Comparison of ENCODE assay signal across 19 cellular contexts in genomic region chr5:388266-389196, GRCh38. TPM values are rescaled to one million over a fixed set of nuclear protein-coding genes. Genes with fewer than 3 reads are reported as not detected.
DNase-seq lines count a peak whose midpoint lies in the region; ATAC-seq and TF ChIP-seq lines count a peak whose summit lies in the region.
"Had no signal": no experiment of that assay in that cellular context is flagged by ENCODE, and none has a peak within 500 bp of the region (broad histone marks: within the 10 kb centered on the region; RNA-seq: fewer than 3 reads in every experiment).

No MANE protein-coding gene starts in this region.

- H3K4me3 Mint-ChIP-seq in Calu3 (ENCODE audit: low read depth, unreplicated experiment): no peak overlapping the region
- H3K4me3 Mint-ChIP-seq: endodermal cell had no signal

- no peak overlapping the region for H2AFZ ChIP-seq in OCI-LY7 (ENCODE audit: low read length)
- H2AFZ ChIP-seq in mesenchymal stem cell (ENCODE audit: low read depth, low read length): no peak overlapping the region

- no peak for ATAC-seq in Right ventricle myocardium inferior
- no peak for ATAC-seq in left ventricle myocardium superior
- ATAC-seq: body of pancreas had no signal

- WGBS in mesenchymal stem cell: 97% methylated on average over 34 of the region's 34 CpGs

- peaks cover 5% of the 10 kb centered on the region for H3K9me3 Mint-ChIP-seq in Calu3 (ENCODE audit: low read depth, unreplicated experiment)

- H2BK120ac ChIP-seq in mesenchymal stem cell (ENCODE audit: low read depth, low read length): no peak overlapping the region

- peaks cover 34% of the 10 kb centered on the region for H3K4me1 Mint-ChIP-seq in Calu3 (ENCODE audit: low read depth, unreplicated experiment)

- CTCF ChIA-PET in OCI-LY7 (lab: Charles Lee; ENCODE audit: unreplicated experiment): no interaction called here
- CTCF ChIA-PET in Calu3 (lab: Charles Lee): no interaction called here

- H2BK12ac ChIP-seq in mesenchymal stem cell (ENCODE audit: low read length in 2 of 2): peak overlapping the region; percentile 24 to 71

- no peak overlapping the region for H2BK5ac ChIP-seq in mesenchymal stem cell (ENCODE audit: low read depth, low read length, poor library complexity, severe bottlenecking)

- no peak overlapping the region for H3K23ac ChIP-seq in mesenchymal stem cell (ENCODE audit: low read length in 2 of 2)

- H3K18ac ChIP-seq in mesenchymal stem cell (ENCODE audit: low read depth in 1 of 2, low read length in 2 of 2): peak overlapping the region in 1 of 2 experiments; percentile 48

- TF ChIP-seq POLR2A in vagina (IDR thresholded peaks at IDR 0.05): no peak

- H4K20me1 ChIP-seq in OCI-LY7 (ENCODE audit: insufficient read depth, low read length): no peaks in the 10 kb centered on the region

- no peaks in the 10 kb centered on the region for H3K79me1 ChIP-seq in mesenchymal stem cell (replicated peaks; ENCODE audit: low read length, poor library complexity, severe bottlenecking)

- H3K4me1 ChIP-seq in OCI-LY7 (ENCODE audit: insufficient read depth, low read length, poor library complexity, severe bottlenecking) (peaks cover 7% of the 10 kb centered on the region), mesenchymal stem cell (ENCODE audit: control insufficient read depth, insufficient read depth, low read depth, low read length) (peaks cover 10% of the 10 kb centered on the region), vagina (peaks cover 11% of the 10 kb centered on the region)
- H3K4me1 ChIP-seq: body of pancreas had no signal

- no peak overlapping the region for H4K8ac ChIP-seq in mesenchymal stem cell (ENCODE audit: low read length)

- no peak overlapping the region for H2AK5ac ChIP-seq in mesenchymal stem cell (ENCODE audit: low read length, severe bottlenecking)

- no peak overlapping the region for H3K27ac Mint-ChIP-seq in Calu3 (ENCODE audit: unreplicated experiment)
- H3K27ac Mint-ChIP-seq: endodermal cell had no signal

- H3K4me3 ChIP-seq in OCI-LY7 (ENCODE audit: low read depth, low read length, poor library complexity, severe bottlenecking) (no peak overlapping the region), mesenchymal stem cell (ENCODE audit: insufficient read depth in 1 of 2, low read depth in 1 of 2, low read length in 2 of 2) (no peak overlapping the region), vagina (no peak overlapping the region)
- H3K4me3 ChIP-seq: body of pancreas, MG63, thoracic aorta had no signal

- TF ChIP-seq CTCF in OCI-LY7 (conservative IDR thresholded peaks at IDR 0.05; ENCODE audit: low read length) (no peak), vagina (IDR thresholded peaks at IDR 0.05) (no peak), Calu3 (IDR thresholded peaks at IDR 0.05; ENCODE audit: unreplicated experiment) (no peak)

- H3K36me3 Mint-ChIP-seq in Calu3 (ENCODE audit: insufficient read depth, unreplicated experiment): peaks cover 11% of the 10 kb centered on the region

- intact Hi-C loops in Right ventricle myocardium inferior (cut with DNase I) (no loop called here), left ventricle myocardium superior (cut with micrococcal nuclease) (no loop called here), OCI-LY7 (cut with micrococcal nuclease; ENCODE audit: unreplicated experiment) (no loop called here), vagina (cut with DNase I) (no loop called here), Calu3 (cut with micrococcal nuclease; ENCODE audit: unreplicated experiment) (no loop called here)

- H3K4ac ChIP-seq in mesenchymal stem cell (ENCODE audit: low read depth in 1 of 2, low read length in 2 of 2): peak overlapping the region in 1 of 2 experiments; percentile 11

- H2BK15ac ChIP-seq in mesenchymal stem cell (ENCODE audit: low read depth, poor library complexity, severe bottlenecking): no peak overlapping the region

- no peaks in the 10 kb centered on the region; the same call in 1 of the 2 replicates for H3K9me3 ChIP-seq in OCI-LY7 (ENCODE audit: low read length)
- peaks cover 9% of the 10 kb centered on the region for H3K9me3 ChIP-seq in mesenchymal stem cell (ENCODE audit: control insufficient read depth, low read length)
- no peaks in the 10 kb centered on the region for H3K9me3 ChIP-seq in vagina
- H3K9me3 ChIP-seq: body of pancreas, MG63 had no signal

- H3K27ac ChIP-seq in OCI-LY7 (ENCODE audit: low read depth, low read length, poor library complexity, severe bottlenecking): no peak overlapping the region
- H3K27ac ChIP-seq in mesenchymal stem cell (ENCODE audit: low read length, poor library complexity, severe bottlenecking): no peak overlapping the region
- no peak overlapping the region for H3K27ac ChIP-seq in vagina
- H3K27ac ChIP-seq: body of pancreas, thoracic aorta had no signal

- H3K36me3 ChIP-seq in OCI-LY7 (ENCODE audit: insufficient read depth, low read length): no peaks in the 10 kb centered on the region
- H3K36me3 ChIP-seq in mesenchymal stem cell (ENCODE audit: control insufficient read depth in 1 of 2, insufficient read depth in 2 of 2, low read depth in 1 of 2, low read length in 2 of 2): peaks cover 5 to 48% of the 10 kb centered on the region in 2 experiments
- no peaks in the 10 kb centered on the region for H3K36me3 ChIP-seq in vagina
- H3K36me3 ChIP-seq: thoracic aorta had no signal

- no peak overlapping the region for H3K9ac ChIP-seq in mesenchymal stem cell (ENCODE audit: low read length)

- no TSS peak for BruUV-seq in OCI-LY7 (replicated peaks; lab: Mats Ljungman, UMichigan)
- BruUV-seq in Calu3 (replicated peaks; lab: Mats Ljungman, UMichigan): no TSS peak

- DNase-seq in Right ventricle myocardium inferior (ENCODE audit: missing footprints): peak; percentile 39
- DNase-seq in left ventricle myocardium superior: no peak
- DNase-seq in OCI-LY7 (ENCODE audit: low spot score): peak; percentile 12
- DNase-seq in mesenchymal stem cell: no peak
- peak; percentile 74 to 81 for DNase-seq in vagina (ENCODE audit: extremely low spot score in 2 of 2)
- DNase-seq in NCI-H345 treated with DMSO at 0.1 percent for 48 hours (lab: John Stamatoyannopoulos, UW; ENCODE audit: unreplicated experiment): no peak
- DNase-seq in cerebellar nuclear complex (lab: John Stamatoyannopoulos, UW): no peak
- DNase-seq in Calu3: no peak
- DNase-seq: activated CD4-positive, alpha-beta T cell treated with anti-CD3 and anti-CD28 coated beads, Interleukin-2, amount 50 U/mL, for 1 hour; activated gamma-delta T cell; body of pancreas; DMS79 treated with DMSO at 0.1 percent for 48 hours; foreskin melanocyte; mesendoderm; MG63; NCI-H446; nucleus accumbens had no signal

- no peaks in the 10 kb centered on the region for H3K79me2 ChIP-seq in OCI-LY7 (ENCODE audit: insufficient read depth, low read depth, low read length)

- no peaks in the 10 kb centered on the region for H3K9me2 ChIP-seq in OCI-LY7 (ENCODE audit: insufficient read depth, low read length)

- H4K91ac ChIP-seq in mesenchymal stem cell (ENCODE audit: low read length): peak overlapping the region; percentile 72

- peaks cover 37% of the 10 kb centered on the region for H3K27me3 Mint-ChIP-seq in Calu3 (ENCODE audit: unreplicated experiment)

- H3K4me2 ChIP-seq in OCI-LY7 (ENCODE audit: low read length): no peak overlapping the region
- H3K4me2 ChIP-seq in mesenchymal stem cell (ENCODE audit: low read length, poor library complexity, severe bottlenecking): no peak overlapping the region

- H3K14ac ChIP-seq in mesenchymal stem cell (ENCODE audit: low read length in 2 of 2): no peak overlapping the region

- POLR2A ChIA-PET in OCI-LY7 (lab: Charles Lee): no interaction called here

- H3K27me3 ChIP-seq in mesenchymal stem cell (ENCODE audit: control insufficient read depth in 1 of 2, insufficient read depth in 1 of 2, low read length in 2 of 2) (no peaks in the 10 kb centered on the region), vagina (no peaks in the 10 kb centered on the region)
- H3K27me3 ChIP-seq: body of pancreas, MG63 had no signal

RNA-seq across cellular contexts. Expression of gene EXOC3, which starts 54.4 kb away (rescaled TPM):
- total RNA-seq in Right ventricle myocardium inferior (47.3 TPM), left ventricle myocardium superior (49.1 TPM), OCI-LY7 (2022) (58.2 and 58.9 TPM in 2 replicates), vagina (67.5 TPM), Calu3 (2022) (63.8 and 69.4 TPM in 2 replicates)
- total RNA-seq in OCI-LY7 (2014; rRNA removed; shearing (Covaris generic)): 27.4 and 31.0 TPM in 2 replicates
- polyA plus RNA-seq in mesenchymal stem cell (2013, experiment 1 of 2): 24.3 TPM
- 23.1 TPM for polyA plus RNA-seq in mesenchymal stem cell (2013, experiment 2 of 2)

Comparison
In these comparisons a context has a peak if more than half of its experiments do, and no peak if none do; other contexts are left out.
1. DNase-seq: peak in Right ventricle myocardium inferior (single experiment), OCI-LY7 (single experiment) and vagina (2 of 2); none in left ventricle myocardium superior (single experiment), mesenchymal stem cell (single experiment), NCI-H345 treated with DMSO at 0.1 percent for 48 hours (single experiment), cerebellar nuclear complex (0 of 2) and Calu3 (single experiment).